Comparison of ENCODE assay signal across 8 cellular contexts in the genomic region with DNA sequence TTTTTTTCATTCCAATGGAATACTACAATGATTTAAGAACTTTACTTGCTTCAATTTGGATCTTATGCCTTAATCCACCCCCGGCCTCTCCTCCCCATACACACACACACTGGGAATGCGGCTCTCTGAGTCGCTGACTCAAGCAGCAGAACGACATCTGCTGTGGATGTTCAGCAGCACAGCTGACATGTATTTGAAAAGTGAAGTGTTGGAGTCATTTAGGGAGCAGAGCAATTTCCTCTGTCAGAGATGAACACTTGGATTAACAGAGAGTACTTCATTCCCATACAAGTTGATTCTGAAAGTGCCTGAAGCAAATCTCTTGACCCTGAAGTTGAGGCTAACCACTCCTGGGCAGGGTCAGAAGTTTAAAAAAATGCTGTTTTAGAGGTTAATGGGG. TPM values are rescaled to one million over a fixed set of nuclear protein-coding genes. Genes with fewer than 3 reads are reported as not detected.
DNase-seq lines count a peak whose midpoint lies in the region; ATAC-seq and TF ChIP-seq lines count a peak whose summit lies in the region.
"Had no signal": no experiment of that assay in that cellular context is flagged by ENCODE, and none has a peak within 500 bp of the region (broad histone marks: within the 10 kb centered on the region; RNA-seq: fewer than 3 reads in every experiment).

No MANE protein-coding gene starts in this region.

- no TSS peak for BruUV-seq in mammary epithelial cell (replicated peaks; lab: Mats Ljungman, UMichigan)

- intact Hi-C loops in mammary epithelial cell (cut with micrococcal nuclease) (no loop called here), posterior vena cava (cut with DNase I) (loop anchor here in 1 of 2 donors (10.0 kb wide), 1 partner anchor 97 kb away; no protein-coding TSS in a partner anchor)

- 45% methylated on average over 4 of the region's 4 CpGs for WGBS in mammary epithelial cell (ENCODE audit: low coverage, missing lambda C conversion rate)
- WGBS in upper lobe of left lung, 2 donors = 10 to 26% methylated on average over 4 of the region's 4 CpGs

- TF ChIP-seq POLR2A in upper lobe of left lung (IDR thresholded peaks at IDR 0.05) = no peak

- TF ChIP-seq CTCF in mammary epithelial cell (conservative IDR thresholded peaks at IDR 0.05 in 1 of 2, IDR thresholded peaks at IDR 0.05 in 1 of 2; ENCODE audit: extremely low read depth in 1 of 2, insufficient read depth in 1 of 2, low read depth in 1 of 2, low read length in 2 of 2) = peak in 1 of 2 donors; percentile 46
- TF ChIP-seq CTCF in upper lobe of left lung (IDR thresholded peaks at IDR 0.05) = peak in 1 of 6 experiments; percentile 24

- H3K79me2 ChIP-seq in mammary epithelial cell (ENCODE audit: insufficient read depth, low read length) = no peaks in the 10 kb centered on the region

- H3K36me3 ChIP-seq in mammary epithelial cell (ENCODE audit: insufficient read depth, low read length) = no peaks in the 10 kb centered on the region
- H3K36me3 ChIP-seq in upper lobe of left lung = no peaks in the 10 kb centered on the region

- no peak overlapping the region for H2AFZ ChIP-seq in mammary epithelial cell (ENCODE audit: low read depth, low read length)

- H3K4me3 ChIP-seq in mammary epithelial cell (replicated peaks in 1 of 3; ENCODE audit: insufficient read depth in 1 of 3, low read depth in 2 of 3, low read length in 3 of 3) (no peak overlapping the region), upper lobe of left lung (no peak overlapping the region)

- H4K20me1 ChIP-seq in mammary epithelial cell (ENCODE audit: insufficient read depth, low read length) = no peaks in the 10 kb centered on the region

- in situ Hi-C loops in mammary epithelial cell (cut with MboI; ENCODE audit: low sequenced_read_pairs in 2 of 2) = no loop called here

- H3K27me3 ChIP-seq in mammary epithelial cell (ENCODE audit: insufficient read depth, low read length) (no peaks in the 10 kb centered on the region), upper lobe of left lung (no peaks in the 10 kb centered on the region)

- dilution Hi-C loops in mammary epithelial cell (cut with HindIII; ENCODE audit: low sequenced_read_pairs) = no loop called here

- H3K9ac ChIP-seq in mammary epithelial cell (ENCODE audit: insufficient read depth, low read length) = no peak overlapping the region

- CTCF ChIA-PET in mammary epithelial cell (lab: Charles Lee; ENCODE audit: low non-redundant PET) = no interaction called here

- no peak for TF ChIP-seq EP300 in upper lobe of left lung (IDR thresholded peaks at IDR 0.05)

- no peak overlapping the region for H3K27ac ChIP-seq in mammary epithelial cell (ENCODE audit: insufficient read depth, low read depth, low read length)
- H3K27ac ChIP-seq in upper lobe of left lung = peak overlapping the region in 2 of 4 donors; percentile 5 to 59

- peak; percentile 74 for ATAC-seq in left lobe of liver
- ATAC-seq in upper lobe of left lung (ENCODE audit: low FRiP score in 2 of 2) = peak; percentile 82 to 85

- DNase-seq in NCI-H146 (lab: John Stamatoyannopoulos, UW) (peak; percentile 19), mammary epithelial cell (peak; percentile 65), left lobe of liver (ENCODE audit: low spot score) (no peak), upper lobe of left lung (peak in 1 of 2 donors; percentile 46), posterior vena cava (ENCODE audit: low spot score) (no peak), UCSD-AML1 (lab: John Stamatoyannopoulos, UW; ENCODE audit: unreplicated experiment) (no peak), NCI-H2029 treated with DMSO at 0.1 percent for 48 hours (lab: John Stamatoyannopoulos, UW) (no peak)

- H3K9me3 ChIP-seq in mammary epithelial cell (replicated peaks; ENCODE audit: insufficient read depth, low read length) = no peaks in the 10 kb centered on the region
- H3K9me3 ChIP-seq in upper lobe of left lung = no peaks in the 10 kb centered on the region

- H3K4me2 ChIP-seq in mammary epithelial cell (ENCODE audit: insufficient read depth, low read depth, low read length) = no peak overlapping the region

- H3K4me1 ChIP-seq in mammary epithelial cell (ENCODE audit: insufficient read depth, low read length) (no peaks in the 10 kb centered on the region), upper lobe of left lung (peaks cover 19 to 32% (median 27%) of the 10 kb centered on the region in 4 donors)

RNA-seq across cellular contexts. Expression of gene LAMA4, which starts 27.9 kb away (rescaled TPM):
- 1 to 10 TPM in 1 of 2 donors, under 1 TPM in 1; 0.35 to 1.2 TPM for total RNA-seq in mammary epithelial cell
- 0.18 TPM for polyA plus RNA-seq in mammary epithelial cell
- polyA minus RNA-seq in mammary epithelial cell = not detected
- 2.8 TPM for total RNA-seq in left lobe of liver
- 100 to 1,000 TPM in 2 of 6 donors, 10 to 100 TPM in 4; 29.5 to 119 (median 58.9) TPM for total RNA-seq in upper lobe of left lung
- total RNA-seq in posterior vena cava = 100 to 1,000 TPM; 189 to 248 TPM
- polyA plus RNA-seq: IgD-negative memory B cell had no signal

Comparison
In these comparisons a context has a peak if more than half of its experiments do, and no peak if none do; other contexts are left out.
1. DNase-seq: peak in NCI-H146 (single experiment) and mammary epithelial cell (single experiment); none in left lobe of liver (single experiment), posterior vena cava (single experiment), UCSD-AML1 (single experiment) and NCI-H2029 treated with DMSO at 0.1 percent for 48 hours (single experiment).